In the genomic region with DNA sequence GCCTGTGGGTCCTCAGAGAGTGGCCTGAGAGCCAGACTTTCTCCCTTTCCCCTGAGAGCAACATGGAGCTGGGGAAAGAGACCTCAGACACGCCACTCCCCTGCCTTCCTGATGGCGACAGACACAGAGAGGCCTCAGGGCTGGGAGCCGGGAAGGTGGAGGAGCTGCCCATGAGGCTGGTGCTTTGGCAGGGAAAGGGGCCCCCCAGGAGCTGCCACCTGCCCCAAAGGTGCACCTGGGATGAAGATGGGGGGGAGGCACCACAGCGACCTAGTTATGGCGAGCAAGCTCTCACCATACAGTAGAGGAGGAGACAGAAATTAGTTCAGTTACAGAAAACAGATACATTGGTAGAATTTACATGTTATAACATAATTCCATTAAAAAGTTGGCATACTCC, we compare ENCODE assay signal across 16 cellular contexts.
DNase-seq lines count a peak whose midpoint lies in the region; ATAC-seq, FAIRE-seq and TF ChIP-seq lines count a peak whose summit lies in the region.
"Had no signal": no experiment of that assay in that cellular context is flagged by ENCODE, and none has a peak within 500 bp of the region (broad histone marks: within the 10 kb centered on the region; RNA-seq: fewer than 3 reads in every experiment).

No MANE protein-coding gene starts in this region.

- H3K4me1 Mint-ChIP-seq in chondrocyte (ENCODE audit: low read depth) = peaks cover 48% of the 10 kb centered on the region
- H3K4me1 Mint-ChIP-seq: CD8-positive, alpha-beta memory T cell had no signal

- no peak overlapping the region for H2BK5ac ChIP-seq in neuronal stem cell (ENCODE audit: low read length)

- H4K91ac ChIP-seq in neuronal stem cell (ENCODE audit: low read depth, low read length, poor library complexity) = no peak overlapping the region

- no peak overlapping the region for H2BK12ac ChIP-seq in neuronal stem cell (ENCODE audit: low read length)

- H3K9me3 Mint-ChIP-seq in chondrocyte (ENCODE audit: low read depth) = no peaks in the 10 kb centered on the region
- H3K9me3 Mint-ChIP-seq: CD8-positive, alpha-beta memory T cell had no signal

- no peak overlapping the region for H2BK15ac ChIP-seq in neuronal stem cell (ENCODE audit: low read length)

- H3K9me3 ChIP-seq in neuronal stem cell (replicated peaks in 1 of 2; ENCODE audit: control insufficient read depth in 2 of 2, insufficient read depth in 1 of 2, low read depth in 1 of 2, low read length in 2 of 2) (peaks cover 0 to 2% of the 10 kb centered on the region in 2 donors), tibial artery (no peaks in the 10 kb centered on the region), pancreas (no peaks in the 10 kb centered on the region)
- H3K9me3 ChIP-seq: Peyer's patch had no signal

- TF ChIP-seq CTCF in chondrocyte (IDR thresholded peaks at IDR 0.05) = no peak
- no peak for TF ChIP-seq CTCF in tibial artery (IDR thresholded peaks at IDR 0.05)
- TF ChIP-seq CTCF in pancreas (IDR thresholded peaks at IDR 0.05) = no peak
- TF ChIP-seq CTCF in GM10266 (IDR thresholded peaks at IDR 0.05; ENCODE audit: control insufficient read depth, insufficient read depth, low read depth, missing control alignments) = no peak

- H3K4me1 ChIP-seq in neuronal stem cell (ENCODE audit: control insufficient read depth in 2 of 2, insufficient read depth in 1 of 2, low read depth in 1 of 2, low read length in 2 of 2) (peaks cover 0 to 8% of the 10 kb centered on the region in 2 donors), tibial artery (peaks cover 3 to 54% (median 22%) of the 10 kb centered on the region in 4 donors), pancreas (no peaks in the 10 kb centered on the region)
- H3K4me1 ChIP-seq: Peyer's patch had no signal

- H3K36me3 ChIP-seq in neuronal stem cell (replicated peaks in 1 of 2; ENCODE audit: control insufficient read depth in 2 of 2, insufficient read depth in 2 of 2, low read length in 2 of 2) (no peaks in the 10 kb centered on the region), tibial artery (no peaks in the 10 kb centered on the region), pancreas (no peaks in the 10 kb centered on the region)
- H3K36me3 ChIP-seq: Peyer's patch had no signal

- H2BK120ac ChIP-seq in neuronal stem cell (ENCODE audit: low read depth, low read length) = peak overlapping the region; percentile 27

- peak; percentile 7 for DNase-seq in COR-L47 (lab: John Stamatoyannopoulos, UW)
- DNase-seq in chondrocyte (ENCODE audit: low spot score) = no peak
- no peak for DNase-seq in neuronal stem cell (ENCODE audit: low spot score)
- no peak for DNase-seq in tibial artery
- DNase-seq in pancreas = no peak
- DNase-seq in GM10266 (ENCODE audit: extremely low spot score) = no peak
- DNase-seq: CD8-positive, alpha-beta memory T cell; DMS79 treated with DMSO at 0.1 percent for 48 hours; KBM-7; NCI-H1105 treated with DMSO at 0.1 percent for 48 hours; NCI-H1694; NCI-H2081 treated with DMSO at 0.1 percent for 48 hours; NK-92 treated with Interleukin-12 subunit alpha and Interleukin-12 subunit beta, amount 100 ng/mL, for 24 hours; Peyer's patch had no signal

- no peaks in the 10 kb centered on the region for H3K27me3 ChIP-seq in neuronal stem cell (ENCODE audit: control insufficient read depth in 3 of 3, insufficient read depth in 3 of 3, low read depth in 1 of 3, low read length in 3 of 3)
- H3K27me3 ChIP-seq in tibial artery = no peaks in the 10 kb centered on the region
- no peaks in the 10 kb centered on the region for H3K27me3 ChIP-seq in pancreas
- H3K27me3 ChIP-seq: Peyer's patch had no signal

- intact Hi-C loops in tibial artery (cut with DNase I; ENCODE audit: low total_unique reads) = no loop called here
- intact Hi-C loops in pancreas (cut with DNase I) = no loop called here

- H3K27me3 Mint-ChIP-seq in chondrocyte (ENCODE audit: low read depth) = peaks cover 12% of the 10 kb centered on the region
- H3K27me3 Mint-ChIP-seq: CD8-positive, alpha-beta memory T cell had no signal

- H3K4me3 ChIP-seq in neuronal stem cell (ENCODE audit: low read length in 2 of 2) (no peak overlapping the region), tibial artery (peak overlapping the region; percentile 63 to 65), pancreas (no peak overlapping the region)
- H3K4me3 ChIP-seq: Peyer's patch had no signal

- no CpG with 5 or more reads among the region's 5 CpGs for WGBS in neuronal stem cell (ENCODE audit: extremely low coverage in 2 of 2, insufficient read length in 2 of 2, insufficient replicate concordance in 1 of 2), 2 donors
- 75 to 82% methylated on average over 5 of the region's 5 CpGs for WGBS in pancreas, 2 donors

- H3K18ac ChIP-seq in neuronal stem cell (ENCODE audit: low read length) = peak overlapping the region; percentile 46

- no peaks in the 10 kb centered on the region for H3K79me1 ChIP-seq in neuronal stem cell (ENCODE audit: low read depth, low read length)

- H4K8ac ChIP-seq in neuronal stem cell (ENCODE audit: low read depth, low read length) = no peak overlapping the region

- no peak overlapping the region for H3K14ac ChIP-seq in neuronal stem cell (ENCODE audit: low read length)

- H3K27ac Mint-ChIP-seq in chondrocyte (ENCODE audit: unreplicated experiment) = no peak overlapping the region
- H3K27ac Mint-ChIP-seq: CD8-positive, alpha-beta memory T cell had no signal

- H3K4me3 Mint-ChIP-seq in chondrocyte (ENCODE audit: unreplicated experiment) = peak overlapping the region; percentile 16
- H3K4me3 Mint-ChIP-seq: CD8-positive, alpha-beta memory T cell had no signal

- H2AK5ac ChIP-seq in neuronal stem cell (ENCODE audit: low read depth, low read length) = no peak overlapping the region

- FAIRE-seq in pancreas (lab: Jason Lieb, UNC) = no peak
- FAIRE-seq: A204.1 had no signal

- ATAC-seq in pancreas = no peak
- ATAC-seq in HG02623 (IDR thresholded peaks at IDR 0.05; ENCODE audit: unreplicated experiment) = no peak

- H3K23ac ChIP-seq in neuronal stem cell (ENCODE audit: low read depth, low read length, poor library complexity) = no peak overlapping the region

- H3K9ac ChIP-seq in neuronal stem cell (ENCODE audit: low read depth, low read length, poor library complexity) = no peak overlapping the region

- H3K36me3 Mint-ChIP-seq in chondrocyte (ENCODE audit: low read depth) = no peaks in the 10 kb centered on the region
- H3K36me3 Mint-ChIP-seq: CD8-positive, alpha-beta memory T cell had no signal

- H2AFZ ChIP-seq in neuronal stem cell (ENCODE audit: low read length) = no peak overlapping the region

- no peak overlapping the region for H3K4ac ChIP-seq in neuronal stem cell (ENCODE audit: low read length)

- H3K27ac ChIP-seq in neuronal stem cell (replicated peaks; ENCODE audit: low read length) (no peak overlapping the region), tibial artery (peak overlapping the region; percentile 92 to 96), pancreas (no peak overlapping the region)

- H3K4me2 ChIP-seq in neuronal stem cell (ENCODE audit: insufficient read depth, low read length, poor library complexity, severe bottlenecking) = no peak overlapping the region

Comparison
In these comparisons a context has a peak if more than half of its experiments do, and no peak if none do; other contexts are left out.
1. H3K27ac ChIP-seq: peak in tibial artery (2 of 2); none in neuronal stem cell (single experiment) and pancreas (0 of 4).
2. H3K4me3 ChIP-seq: peak in tibial artery (2 of 2); none in neuronal stem cell (0 of 2) and pancreas (0 of 4).